ENCODE assay signal across 17 cellular contexts in the genomic region with DNA sequence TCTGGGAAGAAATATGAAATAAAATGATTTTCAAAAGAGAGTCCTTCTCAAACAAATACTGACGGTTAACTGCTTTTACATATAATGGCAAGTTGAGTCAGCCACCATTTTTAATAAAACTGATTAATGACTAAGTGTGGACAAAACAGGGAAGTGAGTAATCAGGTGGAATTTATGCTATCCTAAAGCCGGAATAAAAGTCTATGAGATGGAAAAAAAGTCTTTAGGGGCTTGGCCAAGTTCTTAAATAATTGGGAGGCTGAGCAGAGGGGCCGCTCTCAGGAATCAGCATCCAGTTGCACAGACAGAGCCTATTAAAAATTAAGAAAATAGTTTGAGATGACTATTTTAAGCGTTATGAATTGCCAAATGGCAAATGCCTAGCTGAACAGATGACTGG. TPM values are rescaled to one million over a fixed set of nuclear protein-coding genes. Genes with fewer than 3 reads are reported as not detected.
A peak's percentile ranks its signal among the peaks of the same experiment; 100 is the strongest.
DNase-seq lines count a peak whose midpoint lies in the region; ATAC-seq and TF ChIP-seq lines count a peak whose summit lies in the region.
"Had no signal": no experiment of that assay in that cellular context is flagged by ENCODE, and none has a peak within 500 bp of the region (broad histone marks: within the 10 kb centered on the region; RNA-seq: fewer than 3 reads in every experiment).

No MANE protein-coding gene starts in this region.

- H3K4me1 ChIP-seq in SK-N-SH (ENCODE audit: control insufficient read depth in 1 of 2, insufficient read depth in 2 of 2, low read depth in 1 of 2, low read length in 1 of 2) (peaks cover 12 to 42% of the 10 kb centered on the region in 2 experiments; a peak in 3 of 4 replicates), tibial artery (peaks cover 0 to 42% (median 27%) of the 10 kb centered on the region in 4 donors)

- H3K36me3 ChIP-seq in SK-N-SH (replicated peaks in 1 of 2; ENCODE audit: control insufficient read depth in 1 of 2, insufficient read depth in 2 of 2, low read length in 1 of 2) (no peaks in the 10 kb centered on the region), tibial artery (no peaks in the 10 kb centered on the region)

- TF ChIP-seq RAD21 in SK-N-SH (IDR thresholded peaks at IDR 0.05; ENCODE audit: low read length): no peak

- peak in 1 of 2 experiments; percentile 15; a peak in 1 of 4 replicates for TF ChIP-seq EP300 in SK-N-SH (IDR thresholded peaks at IDR 0.05; ENCODE audit: borderline replicate concordance in 1 of 2, low read depth in 1 of 2, low read length in 1 of 2)

- H3K79me2 ChIP-seq in SK-N-SH (ENCODE audit: insufficient read depth): no peaks in the 10 kb centered on the region

- DNase-seq in ELR (ENCODE audit: low read depth) (peak; percentile 76), SK-N-SH (no peak), fibroblast of villous mesenchyme (ENCODE audit: low read depth) (peak; percentile 37), pulmonary artery endothelial cell (ENCODE audit: low read depth, low spot score) (peak; percentile 15), tibial artery (no peak)
- DNase-seq: DMS153, HCEC 1CT, KBM-7, NCI-H1417 treated with DMSO at 0.1 percent for 48 hours, NCI-H2081 treated with DMSO at 0.1 percent for 48 hours, NCI-H524, SHP77 had no signal

- no peak overlapping the region for H3K4me2 ChIP-seq in SK-N-SH

- H3K27me3 ChIP-seq in SK-N-SH (ENCODE audit: insufficient read depth) (no peaks in the 10 kb centered on the region), tibial artery (no peaks in the 10 kb centered on the region)

- no peaks in the 10 kb centered on the region for H3K9me2 ChIP-seq in SK-N-SH

- POLR2A ChIA-PET in SK-N-SH (lab: Yijun Ruan, JAX): no interaction called here

- WGBS in SK-N-SH (ENCODE audit: low lambda C conversion rate): 44% methylated on average over 4 of the region's 4 CpGs

- no peaks in the 10 kb centered on the region for H3F3A ChIP-seq in SK-N-SH (replicated peaks; ENCODE audit: insufficient read depth)

- H3K27ac ChIP-seq in SK-N-SH (ENCODE audit: low read depth in 2 of 2, low read length in 1 of 2) (no peak overlapping the region), tibial artery (peak overlapping the region in 1 of 2 donors; percentile 17)
- H3K27ac ChIP-seq: HL-60 had no signal

- no peaks in the 10 kb centered on the region for H4K20me1 ChIP-seq in SK-N-SH (ENCODE audit: insufficient read depth)

- TF ChIP-seq CTCF in SK-N-SH (IDR thresholded peaks at IDR 0.05) (no peak), fibroblast of villous mesenchyme (IDR thresholded peaks at IDR 0.05; ENCODE audit: insufficient read depth, low read depth, low read length) (no peak), tibial artery (IDR thresholded peaks at IDR 0.05) (no peak)

- ATAC-seq in GM19035 (IDR thresholded peaks at IDR 0.05; ENCODE audit: unreplicated experiment) (no peak), HG03039 (IDR thresholded peaks at IDR 0.05; ENCODE audit: unreplicated experiment) (no peak), HG03025 (IDR thresholded peaks at IDR 0.05; ENCODE audit: low FRiP score, unreplicated experiment) (no peak)
- ATAC-seq: Panc1 had no signal

- CTCF ChIA-PET in SK-N-SH (lab: Yijun Ruan, JAX): interaction anchor here (1.1 to 1.2 kb wide), 2 partner anchors 43 to 382 kb away, joined by 3 read pairs; no protein-coding TSS in a partner anchor

- H3K9me3 ChIP-seq in SK-N-SH (no peaks in the 10 kb centered on the region), tibial artery (no peaks in the 10 kb centered on the region)

- no peak overlapping the region for H2AFZ ChIP-seq in SK-N-SH (ENCODE audit: low read depth)

- no peak overlapping the region for H3K4me3 ChIP-seq in SK-N-SH (ENCODE audit: low read depth in 2 of 2, low read length in 1 of 2)
- H3K4me3 ChIP-seq in fibroblast of villous mesenchyme (ENCODE audit: low read depth, low read length): no peak overlapping the region
- H3K4me3 ChIP-seq in tibial artery: no peak overlapping the region

- intact Hi-C loops in tibial artery (cut with DNase I; ENCODE audit: low total_unique reads): no loop called here

- no peak overlapping the region for H3K9ac ChIP-seq in SK-N-SH

TF ChIP-seq in SK-N-SH, 30 proteins besides CTCF, POLR2A, EP300 and RAD21:
- no peak for TF ChIP-seq YY1 (IDR thresholded peaks at IDR 0.05; ENCODE audit: low read depth)
- TF ChIP-seq FOXM1 (IDR thresholded peaks at IDR 0.05; ENCODE audit: low read depth): no peak
- TF ChIP-seq MXI1 (IDR thresholded peaks at IDR 0.05; ENCODE audit: low read depth, low read length): no peak
- peak; percentile 42; the same call in 1 of the 2 replicates for TF ChIP-seq FOSL2 (IDR thresholded peaks at IDR 0.05; ENCODE audit: borderline replicate concordance, low read depth)
- TF ChIP-seq, protein P1, sequence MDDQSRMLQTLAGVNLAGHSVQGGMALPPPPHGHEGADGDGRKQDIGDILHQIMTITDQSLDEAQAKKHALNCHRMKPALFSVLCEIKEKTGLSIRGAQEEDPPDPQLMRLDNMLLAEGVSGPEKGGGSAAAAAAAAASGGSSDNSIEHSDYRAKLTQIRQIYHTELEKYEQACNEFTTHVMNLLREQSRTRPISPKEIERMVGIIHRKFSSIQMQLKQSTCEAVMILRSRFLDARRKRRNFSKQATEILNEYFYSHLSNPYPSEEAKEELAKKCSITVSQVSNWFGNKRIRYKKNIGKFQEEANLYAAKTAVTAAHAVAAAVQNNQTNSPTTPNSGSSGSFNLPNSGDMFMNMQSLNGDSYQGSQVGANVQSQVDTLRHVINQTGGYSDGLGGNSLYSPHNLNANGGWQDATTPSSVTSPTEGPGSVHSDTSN (IDR thresholded peaks at IDR 0.05): peak; percentile 40; the same call in 1 of the 2 replicates
- TF ChIP-seq MEF2A (IDR thresholded peaks at IDR 0.05; ENCODE audit: borderline replicate concordance, low read depth): no peak
- TF ChIP-seq SMC3 (IDR thresholded peaks at IDR 0.05; ENCODE audit: low read depth, low read length): no peak
- TF ChIP-seq JUND (IDR thresholded peaks at IDR 0.05): 0 out of 2 replicates have a peak, but pooled peaks have one; percentile 26
- TF ChIP-seq TAF1 (IDR thresholded peaks at IDR 0.05; ENCODE audit: borderline replicate concordance, low read depth, low read length): no peak
- TF ChIP-seq NFIC (IDR thresholded peaks at IDR 0.05; ENCODE audit: borderline replicate concordance): no peak
- TF ChIP-seq POLR2AphosphoS5 (IDR thresholded peaks at IDR 0.05; ENCODE audit: low read depth, low read length): no peak
- TF ChIP-seq ELF1 (IDR thresholded peaks at IDR 0.05): no peak

RNA-seq across cellular contexts. Expression of a gene that starts 58.6 kb away (rescaled TPM):
- polyA plus RNA-seq in SK-N-SH (2012; rRNA removed): 0.24 and 0.36 TPM in 2 replicates
- 0.22 and 0.59 TPM in 2 replicates for polyA plus RNA-seq in SK-N-SH (2012; cell fraction: cytosol; rRNA removed)
- 0.62 and 1.0 TPM in 2 replicates for polyA plus RNA-seq in SK-N-SH (2012; cell fraction: nucleus; rRNA removed)
- 19.4 and 31.9 TPM in 2 replicates for total RNA-seq in fibroblast of villous mesenchyme
- under 0.01 TPM in 1 of 2 replicates, not detected in the other for total RNA-seq in pulmonary artery endothelial cell

Comparison
In these comparisons a context has a peak if more than half of its experiments do, and no peak if none do; other contexts are left out.
1. DNase-seq: peak in ELR (single experiment), fibroblast of villous mesenchyme (single experiment) and pulmonary artery endothelial cell (single experiment); none in SK-N-SH (single experiment) and tibial artery (0 of 2).
2. RNA of a gene that starts 58.6 kb away (total RNA-seq): 19.4 to 31.9 TPM in fibroblast of villous mesenchyme; under 0.01 TPM in pulmonary artery endothelial cell; every median in the first group is over 10 times any median in the second.